ENCODE assay signal across 11 cellular contexts in the genomic region with DNA sequence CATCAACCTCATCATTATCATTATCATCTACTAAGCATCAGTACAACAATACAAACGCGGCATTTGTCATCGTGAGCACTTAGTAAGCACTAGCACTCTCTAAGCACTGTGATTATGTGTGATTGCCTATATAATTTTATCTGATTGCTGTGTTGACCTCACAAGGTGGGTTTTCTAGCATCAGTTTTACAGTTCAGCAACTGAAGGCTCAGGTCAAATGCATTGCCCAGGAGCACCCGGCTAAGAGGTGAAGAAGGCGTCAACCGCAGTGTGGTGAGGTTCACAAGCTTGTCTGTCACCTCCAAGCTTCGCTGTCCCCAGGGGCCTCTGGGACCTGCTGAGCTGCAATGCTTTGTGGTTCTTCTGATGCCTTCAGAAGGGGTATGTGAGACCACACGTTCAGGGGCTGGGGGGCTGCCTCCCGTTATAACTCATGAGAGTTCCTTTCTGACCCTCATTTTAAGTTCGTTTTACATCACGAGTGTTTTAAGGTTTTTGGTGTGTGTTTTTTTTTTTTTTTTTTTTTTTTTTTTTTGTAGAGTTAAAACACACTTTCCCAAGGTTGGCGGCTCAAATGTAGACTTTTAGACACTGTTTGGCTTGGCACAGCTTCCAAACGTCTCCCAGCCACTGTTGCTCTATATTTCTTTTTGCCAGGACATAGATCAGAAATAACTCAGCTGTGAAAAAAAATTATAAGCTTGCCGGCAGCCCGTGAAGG. TPM values are rescaled to one million over a fixed set of nuclear protein-coding genes. Genes with fewer than 3 reads are reported as not detected.
DNase-seq lines count a peak whose midpoint lies in the region; ATAC-seq lines count a peak whose summit lies in the region.
"Had no signal": no experiment of that assay in that cellular context is flagged by ENCODE, and none has a peak within 500 bp of the region (broad histone marks: within the 10 kb centered on the region; RNA-seq: fewer than 3 reads in every experiment).

No MANE protein-coding gene starts in this region.

- H3K9me3 Mint-ChIP-seq in CD4-positive, alpha-beta memory T cell = peaks cover 2 to 11% (median 8%) of the 10 kb centered on the region in 8 donors

- POLR2A ChIA-PET in CD4-positive, alpha-beta memory T cell (lab: Charles Lee; ENCODE audit: partially characterized antibody) = interaction anchor here (0.9 kb wide), 1 partner anchor 189 kb away, joined by 3 read pairs; no protein-coding TSS in a partner anchor

- no peak overlapping the region for H3K4me3 ChIP-seq in CD4-positive, alpha-beta memory T cell (ENCODE audit: low read length in 2 of 2)
- no peak overlapping the region for H3K4me3 ChIP-seq in mesenchymal stem cell (ENCODE audit: insufficient read depth in 1 of 2, low read depth in 1 of 2, low read length in 2 of 2)

- H3K4me1 Mint-ChIP-seq in CD4-positive, alpha-beta memory T cell = peaks cover 12 to 34% (median 26%) of the 10 kb centered on the region in 4 donors

- no peaks in the 10 kb centered on the region for H3K79me1 ChIP-seq in mesenchymal stem cell (replicated peaks; ENCODE audit: low read length, poor library complexity, severe bottlenecking)

- H3K27ac Mint-ChIP-seq in CD4-positive, alpha-beta memory T cell = no peak overlapping the region

- CTCF ChIA-PET in CD4-positive, alpha-beta memory T cell (lab: Charles Lee; ENCODE audit: partially characterized antibody) = interaction anchor here (1.9 to 3.1 kb wide), 2 partner anchors 9 to 11 kb away, joined by 7 to 14 read pairs; no protein-coding TSS in a partner anchor

- peak overlapping the region; percentile 52 for H2BK15ac ChIP-seq in mesenchymal stem cell (ENCODE audit: low read depth, poor library complexity, severe bottlenecking)

- H3K14ac ChIP-seq in mesenchymal stem cell (ENCODE audit: low read length in 2 of 2) = no peak overlapping the region

- WGBS in mesenchymal stem cell = 63% methylated on average over 14 of the region's 15 CpGs

- no peak overlapping the region for H4K91ac ChIP-seq in mesenchymal stem cell (ENCODE audit: low read length)

- peaks cover 18 to 29% of the 10 kb centered on the region in 2 donors for H3K27me3 Mint-ChIP-seq in CD4-positive, alpha-beta memory T cell

- no peaks in the 10 kb centered on the region for H3K36me3 ChIP-seq in CD4-positive, alpha-beta memory T cell (ENCODE audit: insufficient read depth, low read length)
- H3K36me3 ChIP-seq in mesenchymal stem cell (ENCODE audit: control insufficient read depth in 1 of 2, insufficient read depth in 2 of 2, low read depth in 1 of 2, low read length in 2 of 2) = no peaks in the 10 kb centered on the region

- H2BK5ac ChIP-seq in mesenchymal stem cell (ENCODE audit: low read depth, low read length, poor library complexity, severe bottlenecking) = no peak overlapping the region

- H3K9me3 ChIP-seq in CD4-positive, alpha-beta memory T cell (ENCODE audit: control insufficient read depth in 1 of 2, low read length in 2 of 2) = no peaks in the 10 kb centered on the region
- peaks cover 9% of the 10 kb centered on the region for H3K9me3 ChIP-seq in mesenchymal stem cell (ENCODE audit: control insufficient read depth, low read length)

- H3K23ac ChIP-seq in mesenchymal stem cell (ENCODE audit: low read length in 2 of 2) = no peak overlapping the region

- H3K4me3 Mint-ChIP-seq in CD4-positive, alpha-beta memory T cell = peak overlapping the region in 2 of 8 donors; percentile 12 to 27

- DNase-seq in CD4-positive, alpha-beta memory T cell = peak; percentile 20 to 72 (median 29)
- DNase-seq in activated CD8-positive, alpha-beta memory T cell treated with anti-CD3 and anti-CD28 coated beads for 4 hours (ENCODE audit: low read depth in 2 of 2) = peak; percentile 14 to 27
- DNase-seq in mesenchymal stem cell (no peak), NCI-H2081 treated with DMSO at 0.1 percent for 48 hours (lab: John Stamatoyannopoulos, UW) (no peak), NAMALWA (ENCODE audit: low spot score) (no peak), hepatic stellate cell (ENCODE audit: low spot score) (no peak)
- DNase-seq in stimulated activated CD4-positive, alpha-beta T cell treated with anti-CD3 and anti-CD28 coated beads, Interleukin-4, amount 100 ng/mL, for 24 hours = no peak

- intact Hi-C loops in CD4-positive, alpha-beta memory T cell (cut with micrococcal nuclease) = no loop called here

- no peak overlapping the region for H2BK12ac ChIP-seq in mesenchymal stem cell (ENCODE audit: low read length in 2 of 2)

- H2BK120ac ChIP-seq in mesenchymal stem cell (ENCODE audit: low read depth, low read length) = no peak overlapping the region

- no peak overlapping the region for H4K8ac ChIP-seq in mesenchymal stem cell (ENCODE audit: low read length)

- H3K27me3 ChIP-seq in CD4-positive, alpha-beta memory T cell (ENCODE audit: insufficient read depth, low read length) = peaks cover 9% of the 10 kb centered on the region
- H3K27me3 ChIP-seq in mesenchymal stem cell (ENCODE audit: control insufficient read depth in 1 of 2, insufficient read depth in 1 of 2, low read length in 2 of 2) = peaks cover 22 to 65% of the 10 kb centered on the region in 2 experiments

- H2AK5ac ChIP-seq in mesenchymal stem cell (ENCODE audit: low read length, severe bottlenecking) = no peak overlapping the region

- H3K4ac ChIP-seq in mesenchymal stem cell (ENCODE audit: low read depth in 1 of 2, low read length in 2 of 2) = no peak overlapping the region

- H3K18ac ChIP-seq in mesenchymal stem cell (ENCODE audit: low read depth in 1 of 2, low read length in 2 of 2) = no peak overlapping the region

- ATAC-seq in GM19351 (IDR thresholded peaks at IDR 0.05; ENCODE audit: unreplicated experiment) = peak; percentile 55

- peaks cover 27% of the 10 kb centered on the region for H3K4me1 ChIP-seq in CD4-positive, alpha-beta memory T cell (ENCODE audit: insufficient read depth, low read length)
- H3K4me1 ChIP-seq in mesenchymal stem cell (ENCODE audit: control insufficient read depth, insufficient read depth, low read depth, low read length) = no peaks in the 10 kb centered on the region

- no peak overlapping the region for H3K27ac ChIP-seq in CD4-positive, alpha-beta memory T cell (ENCODE audit: low read depth, low read length)
- no peak overlapping the region for H3K27ac ChIP-seq in mesenchymal stem cell (ENCODE audit: low read length, poor library complexity, severe bottlenecking)

- no peak overlapping the region for H3K4me2 ChIP-seq in mesenchymal stem cell (ENCODE audit: low read length, poor library complexity, severe bottlenecking)

- H3K9ac ChIP-seq in mesenchymal stem cell (ENCODE audit: low read length) = no peak overlapping the region

- H3K36me3 Mint-ChIP-seq in CD4-positive, alpha-beta memory T cell = no peaks in the 10 kb centered on the region

- H2AFZ ChIP-seq in mesenchymal stem cell (ENCODE audit: low read depth, low read length) = no peak overlapping the region

RNA-seq across cellular contexts. Expression of a gene that starts 33.8 kb away (rescaled TPM):
- total RNA-seq in CD4-positive, alpha-beta memory T cell = not detected
- not detected for polyA plus RNA-seq in CD4-positive, alpha-beta memory T cell
- 13.4 TPM for polyA plus RNA-seq in mesenchymal stem cell (2013, experiment 1 of 2)
- 14.1 TPM for polyA plus RNA-seq in mesenchymal stem cell (2013, experiment 2 of 2)
- total RNA-seq: myocyte had no signal

RNA-seq across cellular contexts. Expression of a gene that starts 34.9 kb away (rescaled TPM):
- not detected for total RNA-seq in CD4-positive, alpha-beta memory T cell
- not detected for polyA plus RNA-seq in CD4-positive, alpha-beta memory T cell
- polyA plus RNA-seq in mesenchymal stem cell (2013, experiment 1 of 2) = not detected
- polyA plus RNA-seq in mesenchymal stem cell (2013, experiment 2 of 2) = not detected
- total RNA-seq: Daoy, HT1080, myocyte had no signal

Comparison
In these comparisons a context has a peak if more than half of its experiments do, and no peak if none do; other contexts are left out.
1. DNase-seq: peak in CD4-positive, alpha-beta memory T cell (5 of 5) and activated CD8-positive, alpha-beta memory T cell treated with anti-CD3 and anti-CD28 coated beads for 4 hours (2 of 2); none in mesenchymal stem cell (single experiment), NCI-H2081 treated with DMSO at 0.1 percent for 48 hours (single experiment), NAMALWA (single experiment), stimulated activated CD4-positive, alpha-beta T cell treated with anti-CD3 and anti-CD28 coated beads, Interleukin-4, amount 100 ng/mL, for 24 hours (single experiment) and hepatic stellate cell (single experiment).